ENCODE assay signal across 13 cellular contexts in genomic region chr6:110367001-110367400, GRCh38. TPM values are rescaled to one million over a fixed set of nuclear protein-coding genes. Genes with fewer than 3 reads are reported as not detected.
"Had no signal": no experiment of that assay in that cellular context is flagged by ENCODE, and none has a peak within 500 bp of the region (broad histone marks: within the 10 kb centered on the region; RNA-seq: fewer than 3 reads in every experiment).

No MANE protein-coding gene starts in this region.

- H3K27me3 ChIP-seq: colonic mucosa, stomach had no signal

- ATAC-seq: activated CD4-positive, alpha-beta T cell treated with anti-CD3 and anti-CD28 coated beads for 36 hours; right cardiac atrium had no signal

- H3K4me1 ChIP-seq: colonic mucosa had no signal

- H3K4me3 ChIP-seq: colonic mucosa, stomach, thoracic aorta had no signal

- H3K9me3 ChIP-seq: colonic mucosa, stomach, thoracic aorta had no signal

- DNase-seq: activated CD4-positive, alpha-beta memory T cell treated with anti-CD3 and anti-CD28 coated beads for 36 hours; activated CD4-positive, alpha-beta T cell treated with anti-CD3 and anti-CD28 coated beads for 36 hours; colonic mucosa; effector CD8-positive, alpha-beta T cell; foreskin fibroblast; glutamatergic neuron; kidney; mesenchymal stem cell; occipital lobe; right cardiac atrium; stomach had no signal

- H3K27ac ChIP-seq: colonic mucosa, stomach, thoracic aorta had no signal

- H3K36me3 ChIP-seq: colonic mucosa, stomach, thoracic aorta had no signal

RNA-seq across cellular contexts. Expression of gene METTL24, which starts 8.9 kb away (rescaled TPM):
- total RNA-seq: activated CD4-positive, alpha-beta memory T cell treated with anti-CD3 and anti-CD28 coated beads for 36 hours; activated CD4-positive, alpha-beta T cell treated with anti-CD3 and anti-CD28 coated beads for 36 hours; natural killer cell treated with Interleukin-12 subunit alpha and Interleukin-12 subunit beta and Interleukin-15 and Interleukin-18, amount 100 ng/mL, for 72 hours had no signal

RNA-seq across cellular contexts. Expression of gene DDO, which starts 48.4 kb away (rescaled TPM):
- total RNA-seq: activated CD4-positive, alpha-beta memory T cell treated with anti-CD3 and anti-CD28 coated beads for 36 hours; activated CD4-positive, alpha-beta T cell treated with anti-CD3 and anti-CD28 coated beads for 36 hours had no signal
